ENCODE assay signal across 20 cellular contexts in genomic region chr15:70318594-70318993, GRCh38.
DNase-seq lines count a peak whose midpoint lies in the region; TF ChIP-seq lines count a peak whose summit lies in the region.
"Had no signal": no experiment of that assay in that cellular context is flagged by ENCODE, and none has a peak within 500 bp of the region (broad histone marks: within the 10 kb centered on the region; RNA-seq: fewer than 3 reads in every experiment).

No MANE protein-coding gene starts in this region.

- H3K4me3 ChIP-seq in OCI-LY7 (ENCODE audit: low read depth, low read length, poor library complexity, severe bottlenecking) (peak overlapping the region; percentile 33), fibroblast of mammary gland (ENCODE audit: control insufficient read depth, low read depth, low read length) (no peak overlapping the region), smooth muscle cell (no peak overlapping the region)
- H3K4me3 ChIP-seq: skin epidermis, upper lobe of right lung had no signal

- no TSS peak for BruUV-seq in OCI-LY7 (replicated peaks; lab: Mats Ljungman, UMichigan)

- 25% methylated on average over 5 of the region's 5 CpGs for WGBS in smooth muscle cell (ENCODE audit: low lambda C conversion rate)

- H3K79me2 ChIP-seq in OCI-LY7 (ENCODE audit: insufficient read depth, low read depth, low read length) (no peaks in the 10 kb centered on the region), smooth muscle cell (ENCODE audit: low read depth) (no peaks in the 10 kb centered on the region)

- no peaks in the 10 kb centered on the region for H3K9me2 ChIP-seq in OCI-LY7 (ENCODE audit: insufficient read depth, low read length)

- H4K20me1 ChIP-seq in OCI-LY7 (ENCODE audit: insufficient read depth, low read length), result no peaks in the 10 kb centered on the region
- H4K20me1 ChIP-seq in smooth muscle cell (ENCODE audit: low read depth), result no peaks in the 10 kb centered on the region

- intact Hi-C loops in OCI-LY7 (cut with micrococcal nuclease; ENCODE audit: unreplicated experiment), result loop anchor here (5.0 kb wide), 1 partner anchor 61 kb away; no protein-coding TSS in a partner anchor

- H2AFZ ChIP-seq in OCI-LY7 (ENCODE audit: low read length) (peak overlapping the region; percentile 18; the same call in 1 of the 2 replicates), smooth muscle cell (ENCODE audit: low read depth) (no peak overlapping the region)

- H3K9ac ChIP-seq in smooth muscle cell (ENCODE audit: low read depth), result peak overlapping the region; percentile 16

- no peaks in the 10 kb centered on the region for H3K4me1 Mint-ChIP-seq in activated T-cell treated with anti-CD3 and anti-CD28 coated beads, Interleukin-2, amount 50 U/mL, for 24 hours (ENCODE audit: low read depth)

- H3K36me3 Mint-ChIP-seq in activated T-cell treated with anti-CD3 and anti-CD28 coated beads, Interleukin-2, amount 50 U/mL, for 24 hours (ENCODE audit: low read depth), result no peaks in the 10 kb centered on the region

- no peaks in the 10 kb centered on the region for H3K9me3 ChIP-seq in OCI-LY7 (ENCODE audit: low read length)
- H3K9me3 ChIP-seq in smooth muscle cell (replicated peaks; ENCODE audit: low read depth), result no peaks in the 10 kb centered on the region
- H3K9me3 ChIP-seq: neutrophil, upper lobe of right lung had no signal

- TF ChIP-seq CTCF in OCI-LY7 (conservative IDR thresholded peaks at IDR 0.05; ENCODE audit: low read length), result no peak
- TF ChIP-seq CTCF in fibroblast of mammary gland (conservative IDR thresholded peaks at IDR 0.05; ENCODE audit: control insufficient read depth, insufficient read depth, low read depth, low read length), result no peak
- no peak for TF ChIP-seq CTCF in smooth muscle cell (IDR thresholded peaks at IDR 0.05; ENCODE audit: borderline replicate concordance, insufficient read depth, poor library complexity, severe bottlenecking)

- H3K4me2 ChIP-seq in OCI-LY7 (ENCODE audit: low read length) (peak overlapping the region; percentile 74), smooth muscle cell (peak overlapping the region; percentile 27)

- H3F3A ChIP-seq in smooth muscle cell (ENCODE audit: low read depth), result peaks cover 18% of the 10 kb centered on the region

- POLR2A ChIA-PET in OCI-LY7 (lab: Charles Lee), result interaction anchor here (0.8 kb wide), 1 partner anchor 10 kb away, joined by 6 read pairs; no protein-coding TSS in a partner anchor

- no peaks in the 10 kb centered on the region for H3K9me3 Mint-ChIP-seq in activated T-cell treated with anti-CD3 and anti-CD28 coated beads, Interleukin-2, amount 50 U/mL, for 24 hours
- H3K9me3 Mint-ChIP-seq: central memory CD8-positive, alpha-beta T cell had no signal

- H3K36me3 ChIP-seq in OCI-LY7 (ENCODE audit: insufficient read depth, low read length), result no peaks in the 10 kb centered on the region
- no peaks in the 10 kb centered on the region for H3K36me3 ChIP-seq in smooth muscle cell (ENCODE audit: low read depth)
- H3K36me3 ChIP-seq: neutrophil, upper lobe of right lung had no signal

- no peaks in the 10 kb centered on the region for H3K27me3 Mint-ChIP-seq in activated T-cell treated with anti-CD3 and anti-CD28 coated beads, Interleukin-2, amount 50 U/mL, for 24 hours
- H3K27me3 Mint-ChIP-seq: central memory CD8-positive, alpha-beta T cell had no signal

- DNase-seq in GM04504 (ENCODE audit: low read depth) (peak; percentile 10), OCI-LY7 (ENCODE audit: low spot score) (no peak), fibroblast of mammary gland (ENCODE audit: low read depth) (peak; percentile 64), smooth muscle cell (lab: John Stamatoyannopoulos, UW; ENCODE audit: unreplicated experiment) (no peak), HCEC 1CT (no peak), HuH-7.5 (ENCODE audit: low spot score) (no peak)
- DNase-seq in activated T-cell treated with anti-CD3 and anti-CD28 coated beads, Interleukin-2, amount 50 U/mL, for 24 hours, result no peak
- DNase-seq in activated CD4-positive, alpha-beta T cell treated with anti-CD3 and anti-CD28 coated beads, Interleukin-2, amount 50 U/mL, for 48 hours, result no peak
- DNase-seq: activated CD4-positive, alpha-beta T cell treated with anti-CD3 and anti-CD28 coated beads for 48 hours; activated naive CD8-positive, alpha-beta T cell treated with anti-CD3 and anti-CD28 coated beads, Interleukin-2, amount 10 ng/mL, durations not matched to agents 7 days and 5 days; activated T-cell treated with anti-CD3 and anti-CD28 coated beads, Interleukin-2, amount 50 U/mL, for 1 hour; NCI-H2029; NCI-H69; SHP77 treated with DMSO at 0.1 percent for 48 hours; stimulated activated naive CD4-positive, alpha-beta T cell; T1000; upper lobe of right lung had no signal

- CTCF ChIA-PET in OCI-LY7 (lab: Charles Lee; ENCODE audit: unreplicated experiment), result no interaction called here

- H3K27ac Mint-ChIP-seq in activated T-cell treated with anti-CD3 and anti-CD28 coated beads, Interleukin-2, amount 50 U/mL, for 24 hours, result no peak overlapping the region
- H3K27ac Mint-ChIP-seq: activated naive CD8-positive, alpha-beta T cell treated with anti-CD3 and anti-CD28 coated beads, Interleukin-2, amount 10 ng/mL, durations not matched to agents 7 days and 5 days had no signal

- peak overlapping the region; percentile 81 for H3K27ac ChIP-seq in OCI-LY7 (ENCODE audit: low read depth, low read length, poor library complexity, severe bottlenecking)
- peak overlapping the region; percentile 66 for H3K27ac ChIP-seq in smooth muscle cell (ENCODE audit: low read depth)
- H3K27ac ChIP-seq: neutrophil, upper lobe of right lung had no signal

- H3K4me3 Mint-ChIP-seq in activated T-cell treated with anti-CD3 and anti-CD28 coated beads, Interleukin-2, amount 50 U/mL, for 24 hours, result no peak overlapping the region
- H3K4me3 Mint-ChIP-seq: activated naive CD8-positive, alpha-beta T cell treated with anti-CD3 and anti-CD28 coated beads, Interleukin-2, amount 10 ng/mL, durations not matched to agents 7 days and 5 days; central memory CD8-positive, alpha-beta T cell had no signal

- H3K4me1 ChIP-seq in OCI-LY7 (ENCODE audit: insufficient read depth, low read length, poor library complexity, severe bottlenecking) (peaks cover 53% of the 10 kb centered on the region), smooth muscle cell (ENCODE audit: low read depth) (peaks cover 13% of the 10 kb centered on the region)

- H3K27me3 ChIP-seq in smooth muscle cell (ENCODE audit: low read depth), result no peaks in the 10 kb centered on the region
- H3K27me3 ChIP-seq: neutrophil, upper lobe of right lung had no signal

Comparison
In these comparisons a context has a peak if more than half of its experiments do, and no peak if none do; other contexts are left out.
1. DNase-seq: peak in GM04504 (single experiment) and fibroblast of mammary gland (single experiment); none in OCI-LY7 (single experiment), smooth muscle cell (single experiment), HCEC 1CT (single experiment), activated T-cell treated with anti-CD3 and anti-CD28 coated beads, Interleukin-2, amount 50 U/mL, for 24 hours (single experiment), HuH-7.5 (single experiment) and activated CD4-positive, alpha-beta T cell treated with anti-CD3 and anti-CD28 coated beads, Interleukin-2, amount 50 U/mL, for 48 hours (0 of 2).